Comparison of ENCODE assay signal across 26 cellular contexts in genomic region chrX:40373025-40373424, GRCh38.
DNase-seq lines count a peak whose midpoint lies in the region; ATAC-seq, FAIRE-seq and TF ChIP-seq lines count a peak whose summit lies in the region.
"Had no signal": no experiment of that assay in that cellular context is flagged by ENCODE, and none has a peak within 500 bp of the region (broad histone marks: within the 10 kb centered on the region; RNA-seq: fewer than 3 reads in every experiment).

No MANE protein-coding gene starts in this region.

- H3K4me1 ChIP-seq in HepG2 (ENCODE audit: insufficient read depth, low read length): no peaks in the 10 kb centered on the region
- H3K4me1 ChIP-seq in right lobe of liver: no peaks in the 10 kb centered on the region
- H3K4me1 ChIP-seq in HEK293 (ENCODE audit: control insufficient read depth, insufficient read depth, low read length): peaks cover 8% of the 10 kb centered on the region
- no peaks in the 10 kb centered on the region for H3K4me1 ChIP-seq in foreskin keratinocyte
- H3K4me1 ChIP-seq: A549; BLaER1 treated with 17β-estradiol and CSF1 and Interleukin-3, amounts not matched to agents 10 nM and 100 nM; Caco-2 had no signal

- H3K27ac ChIP-seq in HepG2 (ENCODE audit: extremely low read length, insufficient read depth, low read length) (no peak overlapping the region), right lobe of liver (no peak overlapping the region), HEK293 (ENCODE audit: extremely low read depth, low read depth, low read length) (no peak overlapping the region), foreskin keratinocyte (no peak overlapping the region)
- H3K27ac ChIP-seq: A549; BLaER1 treated with 17β-estradiol and CSF1 and Interleukin-3, amounts not matched to agents 10 nM and 100 nM; C4-2B had no signal

- no peaks in the 10 kb centered on the region for H3K9me3 ChIP-seq in HepG2 (ENCODE audit: low read length)
- H3K9me3 ChIP-seq in right lobe of liver: no peaks in the 10 kb centered on the region
- no peaks in the 10 kb centered on the region; the same call in 1 of the 2 replicates for H3K9me3 ChIP-seq in HEK293 (ENCODE audit: control insufficient read depth, insufficient read depth, low read depth, low read length)
- H3K9me3 ChIP-seq: A549; BLaER1 treated with 17β-estradiol and CSF1 and Interleukin-3, amounts not matched to agents 10 nM and 100 nM; Caco-2 had no signal

- H3K4me3 ChIP-seq in HepG2 (replicated peaks in 1 of 3; ENCODE audit: insufficient read depth in 1 of 3, low read depth in 2 of 3, low read length in 3 of 3) (no peak overlapping the region), right lobe of liver (no peak overlapping the region), HEK293 (ENCODE audit: low read depth, low read length) (no peak overlapping the region)
- H3K4me3 ChIP-seq: A549; BLaER1 treated with 17β-estradiol and CSF1 and Interleukin-3, amounts not matched to agents 10 nM and 100 nM; GM12878 had no signal

- BruUV-seq in HepG2 (replicated peaks; lab: Mats Ljungman, UMichigan): no TSS peak

- no peak for TF ChIP-seq EP300 in HepG2 (IDR thresholded peaks at IDR 0.05; ENCODE audit: low read depth in 2 of 2, low read length in 2 of 2)
- no peak for TF ChIP-seq EP300 in HepG2 (CRISPR knock-in tag; IDR thresholded peaks at IDR 0.05; ENCODE audit: borderline replicate concordance)

- no peaks in the 10 kb centered on the region for H3K36me3 Mint-ChIP-seq in type B pancreatic cell
- H3K36me3 Mint-ChIP-seq: CD8-positive, alpha-beta T cell had no signal

- H3K4me1 Mint-ChIP-seq in type B pancreatic cell (ENCODE audit: unreplicated experiment): no peaks in the 10 kb centered on the region
- H3K4me1 Mint-ChIP-seq: B cell had no signal

- TF ChIP-seq POLR2A in HepG2 (IDR thresholded peaks at IDR 0.05; ENCODE audit: insufficient read depth in 1 of 2, low read depth in 2 of 2, low read length in 2 of 2) (no peak), right lobe of liver (IDR thresholded peaks at IDR 0.05) (no peak), GM12891 (IDR thresholded peaks at IDR 0.05; ENCODE audit: low read depth, low read length) (no peak)

- no peaks in the 10 kb centered on the region for H3K27me3 Mint-ChIP-seq in type B pancreatic cell
- H3K27me3 Mint-ChIP-seq: B cell; CD4-positive, alpha-beta T cell had no signal

- H3K27ac Mint-ChIP-seq in type B pancreatic cell: no peak overlapping the region
- H3K27ac Mint-ChIP-seq: B cell; CD4-positive, alpha-beta T cell; CD8-positive, alpha-beta T cell had no signal

- in situ Hi-C loops in HepG2 (cut with HindIII; ENCODE audit: extremely low pct_ligation_motif_present, low pct_unique_long_range_greater_than_20kb): no loop called here

- no peak for TF ChIP-seq RAD21 in HepG2 (CRISPR knock-in tag; IDR thresholded peaks at IDR 0.05)

- H3K36me3 ChIP-seq in HepG2 (replicated peaks in 1 of 2; ENCODE audit: control insufficient read depth in 1 of 2, insufficient read depth in 2 of 2, low read length in 2 of 2) (no peaks in the 10 kb centered on the region), right lobe of liver (no peaks in the 10 kb centered on the region), HEK293 (ENCODE audit: control insufficient read depth in 2 of 2, insufficient read depth in 1 of 2, low read length in 2 of 2) (no peaks in the 10 kb centered on the region)
- H3K36me3 ChIP-seq: BLaER1 treated with 17β-estradiol and CSF1 and Interleukin-3, amounts not matched to agents 10 nM and 100 nM had no signal

- ATAC-seq in HepG2 (no peak), right lobe of liver (no peak), foreskin keratinocyte (no peak)
- ATAC-seq: A549; CD8-positive, alpha-beta T cell; GM12878 had no signal

- no peak overlapping the region for H3K4me3 Mint-ChIP-seq in type B pancreatic cell
- H3K4me3 Mint-ChIP-seq: B cell; CD4-positive, alpha-beta T cell; CD8-positive, alpha-beta T cell had no signal

- H3K9me3 Mint-ChIP-seq in type B pancreatic cell: no peaks in the 10 kb centered on the region
- H3K9me3 Mint-ChIP-seq: CD4-positive, alpha-beta T cell; CD8-positive, alpha-beta T cell had no signal

- 46% methylated on average over 4 of the region's 4 CpGs for WGBS in HepG2 (ENCODE audit: low lambda C conversion rate)
- WGBS in right lobe of liver (ENCODE audit: insufficient coverage, low coverage, low lambda C conversion rate, missing lambda C conversion rate): 71% methylated on average over 3 of the region's 4 CpGs

- TF ChIP-seq CTCF in HepG2 (CRISPR knock-in tag; IDR thresholded peaks at IDR 0.05) (no peak), right lobe of liver (IDR thresholded peaks at IDR 0.05) (no peak), HEK293 (tag by site-specific recombination; IDR thresholded peaks at IDR 0.05) (no peak), foreskin keratinocyte (conservative IDR thresholded peaks at IDR 0.05) (no peak), type B pancreatic cell (conservative IDR thresholded peaks at IDR 0.05) (no peak)

- FAIRE-seq in HepG2 (lab: Jason Lieb, UNC) (no peak), GM12891 (lab: Jason Lieb, UNC) (peak; percentile 55), islet of Langerhans (lab: Jason Lieb, UNC) (peak; percentile 69)
- FAIRE-seq: GM12878, GM18507 had no signal

- H3K4me2 ChIP-seq in HepG2 (ENCODE audit: low read depth, low read length): no peak overlapping the region
- H3K4me2 ChIP-seq: A549; BLaER1 treated with 17β-estradiol and CSF1 and Interleukin-3, amounts not matched to agents 10 nM and 100 nM had no signal

- H4K20me1 ChIP-seq in HepG2 (ENCODE audit: insufficient read depth, low read length): no peaks in the 10 kb centered on the region
- H4K20me1 ChIP-seq: BLaER1 treated with 17β-estradiol and CSF1 and Interleukin-3, amounts not matched to agents 10 nM and 100 nM had no signal

- CTCF ChIA-PET in HepG2 (lab: Yijun Ruan, JAX; ENCODE audit: low intra/inter-chr PET ratio, low total read pairs) (no interaction called here), HEK293 (lab: Yijun Ruan, JAX) (no interaction called here)

- DNase-seq in HepG2 (ENCODE audit: low spot score) (no peak), right lobe of liver (no peak), GM12891 (ENCODE audit: insufficient read length, low spot score) (no peak), foreskin keratinocyte (no peak), 8988T (no peak), type B pancreatic cell (ENCODE audit: extremely low spot score, unreplicated experiment) (no peak)
- DNase-seq: AML-193; Caco-2; Calu3; CD4-positive, alpha-beta T cell; CD8-positive, alpha-beta T cell; DMS 273 treated with DMSO at 0.1 percent for 48 hours; DMS153; DMS53; DMS79; DND-41; EL; GDM1 had no signal

- H3K9ac ChIP-seq in HepG2 (ENCODE audit: insufficient read depth, low read depth, low read length): no peak overlapping the region
- H3K9ac ChIP-seq: BLaER1 treated with 17β-estradiol and CSF1 and Interleukin-3, amounts not matched to agents 10 nM and 100 nM had no signal

- no peak overlapping the region for H2AFZ ChIP-seq in HepG2 (ENCODE audit: low read length)

- H3K27me3 ChIP-seq in HepG2 (ENCODE audit: control insufficient read depth in 1 of 2, insufficient read depth in 2 of 2, low read length in 2 of 2) (no peaks in the 10 kb centered on the region), right lobe of liver (no peaks in the 10 kb centered on the region), foreskin keratinocyte (no peaks in the 10 kb centered on the region)
- H3K27me3 ChIP-seq: BLaER1 treated with 17β-estradiol and CSF1 and Interleukin-3, amounts not matched to agents 10 nM and 100 nM had no signal

- POLR2A ChIA-PET in HepG2 (lab: Yijun Ruan, JAX) (no interaction called here), HEK293 (lab: Yijun Ruan, JAX) (no interaction called here)

- intact Hi-C loops in HepG2 (cut with micrococcal nuclease; ENCODE audit: unreplicated experiment) (no loop called here), right lobe of liver (cut with DNase I) (no loop called here)

- no peaks in the 10 kb centered on the region for H3K79me2 ChIP-seq in HepG2 (ENCODE audit: insufficient read depth, low read length)

TF ChIP-seq in HepG2, 621 proteins besides CTCF, POLR2A, EP300 and RAD21 (continues in another document):
- no peak for TF ChIP-seq ISL2 (CRISPR knock-in tag; IDR thresholded peaks at IDR 0.05)
- TF ChIP-seq ZNF576 (CRISPR knock-in tag; IDR thresholded peaks at IDR 0.05): no peak
- TF ChIP-seq ZZZ3 (CRISPR knock-in tag; IDR thresholded peaks at IDR 0.05; ENCODE audit: borderline replicate concordance): no peak
- TF ChIP-seq ZNF274 (CRISPR knock-in tag; IDR thresholded peaks at IDR 0.05): no peak

TF ChIP-seq in GM12891, 5 proteins besides CTCF, POLR2A, EP300 and RAD21:
- no peak for TF ChIP-seq PAX5 (IDR thresholded peaks at IDR 0.05; ENCODE audit: insufficient read depth, low read length, severe bottlenecking)
- TF ChIP-seq TAF1 (IDR thresholded peaks at IDR 0.05; ENCODE audit: low read depth, low read length): no peak
- no peak for TF ChIP-seq POLR2AphosphoS5 (IDR thresholded peaks at IDR 0.05; ENCODE audit: low read depth, low read length)
- TF ChIP-seq POU2F2 (IDR thresholded peaks at IDR 0.05; ENCODE audit: low read depth, low read length): no peak
- no peak for TF ChIP-seq SPI1 (IDR thresholded peaks at IDR 0.05; ENCODE audit: low read depth, low read length)

TF ChIP-seq in HEK293, 187 proteins besides CTCF, POLR2A, EP300 and RAD21:
- TF ChIP-seq ZNF391 (tag by site-specific recombination; IDR thresholded peaks at IDR 0.05; ENCODE audit: borderline replicate concordance, low read depth) (no peak), ZNF514 (tag by site-specific recombination; IDR thresholded peaks at IDR 0.05) (no peak), ZNF18 (tag by site-specific recombination; IDR thresholded peaks at IDR 0.05) (peak; percentile 83; the same call in 1 of the 2 replicates)

Comparison
In these comparisons a context has a peak if more than half of its experiments do, and no peak if none do; other contexts are left out.
1. Of the 63 proteins assayed by ChIP-seq in both HepG2 and HEK293: peak only in HepG2: none; only in HEK293: ZNF18; in both: none; in neither: 62.